In genomic region chr2:42795871-42796301, GRCh38 we compare ENCODE assay signal across 8 cellular contexts. TPM values are rescaled to one million over a fixed set of nuclear protein-coding genes. Genes with fewer than 3 reads are reported as not detected.
DNase-seq lines count a peak whose midpoint lies in the region; ATAC-seq and TF ChIP-seq lines count a peak whose summit lies in the region.

No MANE protein-coding gene starts in this region.

- H3K4me3 Mint-ChIP-seq in activated CD8-positive, alpha-beta T cell treated with anti-CD3 and anti-CD28 coated beads for 36 hours, result no peak overlapping the region
- no peak overlapping the region for H3K4me3 Mint-ChIP-seq in nephron progenitor cell

- no peaks in the 10 kb centered on the region for H3K9me3 Mint-ChIP-seq in activated CD8-positive, alpha-beta T cell treated with anti-CD3 and anti-CD28 coated beads for 36 hours
- peaks cover 15% of the 10 kb centered on the region for H3K9me3 Mint-ChIP-seq in nephron progenitor cell

- TF ChIP-seq CTCF in activated CD8-positive, alpha-beta T cell treated with anti-CD3 and anti-CD28 coated beads for 36 hours (IDR thresholded peaks at IDR 0.05), result no peak
- no peak for TF ChIP-seq CTCF in nephron progenitor cell (IDR thresholded peaks at IDR 0.05)

- CTCF ChIA-PET in activated CD8-positive, alpha-beta T cell treated with anti-CD3 and anti-CD28 coated beads for 36 hours (lab: Charles Lee), result interaction anchor here (1.5 to 2.1 kb wide), 3 partner anchors 9 to 32 kb away, joined by 3 to 9 read pairs (median 7); no protein-coding TSS in a partner anchor

- DNase-seq in activated CD8-positive, alpha-beta T cell treated with anti-CD3 and anti-CD28 coated beads for 36 hours, result no peak
- DNase-seq in nephron progenitor cell, result no peak
- DNase-seq in NCI-H2227 (lab: John Stamatoyannopoulos, UW; ENCODE audit: unreplicated experiment), result no peak
- no peak for DNase-seq in stimulated activated CD4-positive, alpha-beta T cell treated with anti-CD3 and anti-CD28 coated beads, Interleukin-4, amount 100 ng/mL, for 24 hours

- peak overlapping the region; percentile 62 for H3K27ac Mint-ChIP-seq in activated CD8-positive, alpha-beta T cell treated with anti-CD3 and anti-CD28 coated beads for 36 hours
- peak overlapping the region; percentile 12 for H3K27ac Mint-ChIP-seq in nephron progenitor cell

- ATAC-seq in GM18519 (IDR thresholded peaks at IDR 0.05; ENCODE audit: low FRiP score, unreplicated experiment) (peak; percentile 33), HG02588 (IDR thresholded peaks at IDR 0.05; ENCODE audit: unreplicated experiment) (peak; percentile 37), GM21381 (IDR thresholded peaks at IDR 0.05; ENCODE audit: unreplicated experiment) (no peak), GM18873 (IDR thresholded peaks at IDR 0.05; ENCODE audit: low FRiP score, unreplicated experiment) (no peak)
- ATAC-seq in activated CD8-positive, alpha-beta T cell treated with anti-CD3 and anti-CD28 coated beads for 36 hours, result no peak

- H3K27me3 Mint-ChIP-seq in activated CD8-positive, alpha-beta T cell treated with anti-CD3 and anti-CD28 coated beads for 36 hours, result peaks cover 22% of the 10 kb centered on the region
- peaks cover 26% of the 10 kb centered on the region for H3K27me3 Mint-ChIP-seq in nephron progenitor cell (ENCODE audit: low read depth, poor library complexity)

- intact Hi-C loops in activated CD8-positive, alpha-beta T cell treated with anti-CD3 and anti-CD28 coated beads for 36 hours (cut with micrococcal nuclease), result no loop called here

- H3K4me1 Mint-ChIP-seq in activated CD8-positive, alpha-beta T cell treated with anti-CD3 and anti-CD28 coated beads for 36 hours (ENCODE audit: low read depth), result peaks cover 46% of the 10 kb centered on the region
- H3K4me1 Mint-ChIP-seq in nephron progenitor cell, result peaks cover 34% of the 10 kb centered on the region

- H3K36me3 Mint-ChIP-seq in activated CD8-positive, alpha-beta T cell treated with anti-CD3 and anti-CD28 coated beads for 36 hours (ENCODE audit: low read depth), result no peaks in the 10 kb centered on the region
- H3K36me3 Mint-ChIP-seq in nephron progenitor cell (ENCODE audit: low read depth), result peaks cover 29% of the 10 kb centered on the region

- POLR2A ChIA-PET in activated CD8-positive, alpha-beta T cell treated with anti-CD3 and anti-CD28 coated beads for 36 hours (lab: Charles Lee), result interaction anchor here (6.3 kb wide), 1 partner anchor 15 kb away, joined by 45 read pairs; no protein-coding TSS in a partner anchor

RNA-seq across cellular contexts. Expression of gene HAAO, which starts 3.5 kb away (rescaled TPM):
- 1 to 10 TPM in 1 of 2 experiments, under 1 TPM in 1; 0.63 to 1.0 TPM for total RNA-seq in activated CD8-positive, alpha-beta T cell treated with anti-CD3 and anti-CD28 coated beads for 36 hours

RNA-seq across cellular contexts. Expression of gene OXER1, which starts 32.0 kb away (rescaled TPM):
- total RNA-seq in activated CD8-positive, alpha-beta T cell treated with anti-CD3 and anti-CD28 coated beads for 36 hours, result under 1 TPM in 1 of 2 experiments, not detected in 1; 0.40 TPM

Comparison
In these comparisons a context has a peak if more than half of its experiments do, and no peak if none do; other contexts are left out.
1. ATAC-seq: peak in GM18519 (single experiment) and HG02588 (single experiment); none in activated CD8-positive, alpha-beta T cell treated with anti-CD3 and anti-CD28 coated beads for 36 hours (single experiment), GM21381 (single experiment) and GM18873 (single experiment).